ENCODE assay signal across 2 cellular contexts in the genomic region with DNA sequence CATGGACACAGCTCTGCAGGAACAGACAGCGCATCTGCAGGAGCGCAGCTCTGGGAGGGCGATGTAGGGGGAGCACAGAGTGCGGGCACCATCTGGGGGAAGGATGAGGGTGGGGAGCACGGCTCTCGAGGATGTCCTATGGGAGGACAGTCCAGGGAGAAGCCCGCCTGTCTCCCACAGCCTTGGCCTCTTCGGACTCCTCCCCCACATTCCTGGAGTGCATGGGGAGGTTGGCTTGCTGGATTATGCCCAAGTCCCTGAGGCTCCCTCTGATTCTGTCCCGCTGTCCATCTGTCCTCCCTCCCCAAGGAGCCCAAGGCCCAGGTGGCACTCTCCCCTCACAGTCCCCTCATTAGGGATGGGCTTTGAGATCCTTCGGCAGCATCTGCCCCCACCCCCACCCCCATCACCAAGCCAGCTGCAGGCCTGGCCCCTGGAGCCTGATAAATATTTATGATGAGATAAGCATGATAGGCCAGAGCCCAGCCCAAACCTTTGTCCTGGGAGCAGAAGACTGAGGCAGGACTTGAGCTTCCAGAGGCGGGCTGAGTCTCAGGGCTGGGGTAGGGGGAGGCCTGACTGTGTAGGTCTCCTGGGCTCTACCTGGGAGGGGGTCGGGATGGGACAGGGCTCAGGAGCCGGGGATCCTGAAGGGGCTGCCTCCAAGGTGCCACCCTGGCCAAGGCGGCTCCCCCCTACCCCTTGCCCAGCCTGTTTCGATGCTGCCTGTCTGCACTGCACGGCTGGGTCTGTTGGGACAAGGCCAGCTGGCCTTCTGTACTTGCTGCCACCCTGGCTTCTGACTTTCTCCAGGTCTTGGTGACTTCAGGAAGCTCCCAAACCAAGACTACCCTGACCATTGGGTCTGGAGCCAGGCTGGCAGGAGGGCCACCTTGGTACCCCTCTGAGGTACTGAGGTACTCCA.
TF ChIP-seq lines count a peak whose summit lies in the region.

No MANE protein-coding gene starts in this region.

TF ChIP-seq in GM23338, 12 proteins besides CTCF, POLR2A, EP300 and RAD21 (continues in another document):
- TF ChIP-seq, protein P1, sequence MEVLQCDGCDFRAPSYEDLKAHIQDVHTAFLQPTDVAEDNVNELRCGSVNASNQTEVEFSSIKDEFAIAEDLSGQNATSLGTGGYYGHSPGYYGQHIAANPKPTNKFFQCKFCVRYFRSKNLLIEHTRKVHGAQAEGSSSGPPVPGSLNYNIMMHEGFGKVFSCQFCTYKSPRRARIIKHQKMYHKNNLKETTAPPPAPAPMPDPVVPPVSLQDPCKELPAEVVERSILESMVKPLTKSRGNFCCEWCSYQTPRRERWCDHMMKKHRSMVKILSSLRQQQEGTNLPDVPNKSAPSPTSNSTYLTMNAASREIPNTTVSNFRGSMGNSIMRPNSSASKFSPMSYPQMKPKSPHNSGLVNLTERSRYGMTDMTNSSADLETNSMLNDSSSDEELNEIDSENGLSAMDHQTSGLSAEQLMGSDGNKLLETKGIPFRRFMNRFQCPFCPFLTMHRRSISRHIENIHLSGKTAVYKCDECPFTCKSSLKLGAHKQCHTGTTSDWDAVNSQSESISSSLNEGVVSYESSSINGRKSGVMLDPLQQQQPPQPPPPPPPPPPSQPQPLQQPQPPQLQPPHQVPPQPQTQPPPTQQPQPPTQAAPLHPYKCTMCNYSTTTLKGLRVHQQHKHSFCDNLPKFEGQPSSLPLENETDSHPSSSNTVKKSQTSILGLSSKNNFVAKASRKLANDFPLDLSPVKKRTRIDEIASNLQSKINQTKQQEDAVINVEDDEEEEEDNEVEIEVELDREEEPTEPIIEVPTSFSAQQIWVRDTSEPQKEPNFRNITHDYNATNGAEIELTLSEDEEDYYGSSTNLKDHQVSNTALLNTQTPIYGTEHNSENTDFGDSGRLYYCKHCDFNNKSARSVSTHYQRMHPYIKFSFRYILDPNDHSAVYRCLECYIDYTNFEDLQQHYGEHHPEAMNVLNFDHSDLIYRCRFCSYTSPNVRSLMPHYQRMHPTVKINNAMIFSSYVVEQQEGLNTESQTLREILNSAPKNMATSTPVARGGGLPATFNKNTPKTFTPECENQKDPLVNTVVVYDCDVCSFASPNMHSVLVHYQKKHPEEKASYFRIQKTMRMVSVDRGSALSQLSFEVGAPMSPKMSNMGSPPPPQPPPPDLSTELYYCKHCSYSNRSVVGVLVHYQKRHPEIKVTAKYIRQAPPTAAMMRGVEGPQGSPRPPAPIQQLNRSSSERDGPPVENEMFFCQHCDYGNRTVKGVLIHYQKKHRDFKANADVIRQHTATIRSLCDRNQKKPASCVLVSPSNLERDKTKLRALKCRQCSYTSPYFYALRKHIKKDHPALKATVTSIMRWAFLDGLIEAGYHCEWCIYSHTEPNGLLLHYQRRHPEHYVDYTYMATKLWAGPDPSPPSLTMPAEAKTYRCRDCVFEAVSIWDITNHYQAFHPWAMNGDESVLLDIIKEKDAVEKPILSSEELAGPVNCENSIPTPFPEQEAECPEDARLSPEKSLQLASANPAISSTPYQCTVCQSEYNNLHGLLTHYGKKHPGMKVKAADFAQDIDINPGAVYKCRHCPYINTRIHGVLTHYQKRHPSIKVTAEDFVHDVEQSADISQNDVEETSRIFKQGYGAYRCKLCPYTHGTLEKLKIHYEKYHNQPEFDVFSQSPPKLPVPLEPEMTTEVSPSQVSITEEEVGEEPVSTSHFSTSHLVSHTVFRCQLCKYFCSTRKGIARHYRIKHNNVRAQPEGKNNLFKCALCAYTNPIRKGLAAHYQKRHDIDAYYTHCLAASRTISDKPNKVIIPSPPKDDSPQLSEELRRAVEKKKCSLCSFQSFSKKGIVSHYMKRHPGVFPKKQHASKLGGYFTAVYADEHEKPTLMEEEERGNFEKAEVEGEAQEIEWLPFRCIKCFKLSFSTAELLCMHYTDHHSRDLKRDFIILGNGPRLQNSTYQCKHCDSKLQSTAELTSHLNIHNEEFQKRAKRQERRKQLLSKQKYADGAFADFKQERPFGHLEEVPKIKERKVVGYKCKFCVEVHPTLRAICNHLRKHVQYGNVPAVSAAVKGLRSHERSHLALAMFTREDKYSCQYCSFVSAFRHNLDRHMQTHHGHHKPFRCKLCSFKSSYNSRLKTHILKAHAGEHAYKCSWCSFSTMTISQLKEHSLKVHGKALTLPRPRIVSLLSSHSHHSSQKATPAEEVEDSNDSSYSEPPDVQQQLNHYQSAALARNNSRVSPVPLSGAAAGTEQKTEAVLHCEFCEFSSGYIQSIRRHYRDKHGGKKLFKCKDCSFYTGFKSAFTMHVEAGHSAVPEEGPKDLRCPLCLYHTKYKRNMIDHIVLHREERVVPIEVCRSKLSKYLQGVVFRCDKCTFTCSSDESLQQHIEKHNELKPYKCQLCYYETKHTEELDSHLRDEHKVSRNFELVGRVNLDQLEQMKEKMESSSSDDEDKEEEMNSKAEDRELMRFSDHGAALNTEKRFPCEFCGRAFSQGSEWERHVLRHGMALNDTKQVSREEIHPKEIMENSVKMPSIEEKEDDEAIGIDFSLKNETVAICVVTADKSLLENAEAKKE (CRISPR knock-in tag; IDR thresholded peaks at IDR 0.05) = no peak
- TF ChIP-seq STAT1 (IDR thresholded peaks at IDR 0.05; ENCODE audit: unreplicated experiment) (no peak), ETS1 (IDR thresholded peaks at IDR 0.05) (no peak), CREB1 (CRISPR knock-in tag; IDR thresholded peaks at IDR 0.05; ENCODE audit: low read depth) (no peak), ZNF331 (CRISPR knock-in tag; IDR thresholded peaks at IDR 0.05; ENCODE audit: low read depth) (no peak)
- TF ChIP-seq, protein P2, sequence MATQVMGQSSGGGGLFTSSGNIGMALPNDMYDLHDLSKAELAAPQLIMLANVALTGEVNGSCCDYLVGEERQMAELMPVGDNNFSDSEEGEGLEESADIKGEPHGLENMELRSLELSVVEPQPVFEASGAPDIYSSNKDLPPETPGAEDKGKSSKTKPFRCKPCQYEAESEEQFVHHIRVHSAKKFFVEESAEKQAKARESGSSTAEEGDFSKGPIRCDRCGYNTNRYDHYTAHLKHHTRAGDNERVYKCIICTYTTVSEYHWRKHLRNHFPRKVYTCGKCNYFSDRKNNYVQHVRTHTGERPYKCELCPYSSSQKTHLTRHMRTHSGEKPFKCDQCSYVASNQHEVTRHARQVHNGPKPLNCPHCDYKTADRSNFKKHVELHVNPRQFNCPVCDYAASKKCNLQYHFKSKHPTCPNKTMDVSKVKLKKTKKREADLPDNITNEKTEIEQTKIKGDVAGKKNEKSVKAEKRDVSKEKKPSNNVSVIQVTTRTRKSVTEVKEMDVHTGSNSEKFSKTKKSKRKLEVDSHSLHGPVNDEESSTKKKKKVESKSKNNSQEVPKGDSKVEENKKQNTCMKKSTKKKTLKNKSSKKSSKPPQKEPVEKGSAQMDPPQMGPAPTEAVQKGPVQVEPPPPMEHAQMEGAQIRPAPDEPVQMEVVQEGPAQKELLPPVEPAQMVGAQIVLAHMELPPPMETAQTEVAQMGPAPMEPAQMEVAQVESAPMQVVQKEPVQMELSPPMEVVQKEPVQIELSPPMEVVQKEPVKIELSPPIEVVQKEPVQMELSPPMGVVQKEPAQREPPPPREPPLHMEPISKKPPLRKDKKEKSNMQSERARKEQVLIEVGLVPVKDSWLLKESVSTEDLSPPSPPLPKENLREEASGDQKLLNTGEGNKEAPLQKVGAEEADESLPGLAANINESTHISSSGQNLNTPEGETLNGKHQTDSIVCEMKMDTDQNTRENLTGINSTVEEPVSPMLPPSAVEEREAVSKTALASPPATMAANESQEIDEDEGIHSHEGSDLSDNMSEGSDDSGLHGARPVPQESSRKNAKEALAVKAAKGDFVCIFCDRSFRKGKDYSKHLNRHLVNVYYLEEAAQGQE (IDR thresholded peaks at IDR 0.05; ENCODE audit: unreplicated experiment) = no peak

TF ChIP-seq in HepG2, 621 proteins besides CTCF, POLR2A, EP300 and RAD21:
- TF ChIP-seq ZNF263 (CRISPR knock-in tag; IDR thresholded peaks at IDR 0.05) (peak; percentile 98), BCL6 (CRISPR knock-in tag; IDR thresholded peaks at IDR 0.05) (peak; percentile 87), ZNF232 (CRISPR knock-in tag; IDR thresholded peaks at IDR 0.05; ENCODE audit: borderline replicate concordance) (no peak), POGK (CRISPR knock-in tag; conservative IDR thresholded peaks at IDR 0.05) (no peak), ZNF281 (CRISPR knock-in tag; IDR thresholded peaks at IDR 0.05; ENCODE audit: borderline replicate concordance) (peak; percentile 27; the same call in 1 of the 2 replicates), ZNF503 (CRISPR knock-in tag; IDR thresholded peaks at IDR 0.05) (no peak), THYN1 (CRISPR knock-in tag; IDR thresholded peaks at IDR 0.05; ENCODE audit: borderline replicate concordance, low read depth) (no peak), ZNF839 (CRISPR knock-in tag; IDR thresholded peaks at IDR 0.05; ENCODE audit: borderline replicate concordance) (no peak), MAFK (conservative IDR thresholded peaks at IDR 0.05 in 1 of 2, IDR thresholded peaks at IDR 0.05 in 1 of 2; ENCODE audit: low read length in 2 of 2) (0 out of 4 replicates have a peak, but pooled peaks of 1 of the 2 experiments have one; percentile 2), TEAD3 (CRISPR knock-in tag; optimal IDR thresholded peaks at IDR 0.05; ENCODE audit: borderline replicate concordance) (peak; percentile 77)
- TF ChIP-seq, protein P3, sequence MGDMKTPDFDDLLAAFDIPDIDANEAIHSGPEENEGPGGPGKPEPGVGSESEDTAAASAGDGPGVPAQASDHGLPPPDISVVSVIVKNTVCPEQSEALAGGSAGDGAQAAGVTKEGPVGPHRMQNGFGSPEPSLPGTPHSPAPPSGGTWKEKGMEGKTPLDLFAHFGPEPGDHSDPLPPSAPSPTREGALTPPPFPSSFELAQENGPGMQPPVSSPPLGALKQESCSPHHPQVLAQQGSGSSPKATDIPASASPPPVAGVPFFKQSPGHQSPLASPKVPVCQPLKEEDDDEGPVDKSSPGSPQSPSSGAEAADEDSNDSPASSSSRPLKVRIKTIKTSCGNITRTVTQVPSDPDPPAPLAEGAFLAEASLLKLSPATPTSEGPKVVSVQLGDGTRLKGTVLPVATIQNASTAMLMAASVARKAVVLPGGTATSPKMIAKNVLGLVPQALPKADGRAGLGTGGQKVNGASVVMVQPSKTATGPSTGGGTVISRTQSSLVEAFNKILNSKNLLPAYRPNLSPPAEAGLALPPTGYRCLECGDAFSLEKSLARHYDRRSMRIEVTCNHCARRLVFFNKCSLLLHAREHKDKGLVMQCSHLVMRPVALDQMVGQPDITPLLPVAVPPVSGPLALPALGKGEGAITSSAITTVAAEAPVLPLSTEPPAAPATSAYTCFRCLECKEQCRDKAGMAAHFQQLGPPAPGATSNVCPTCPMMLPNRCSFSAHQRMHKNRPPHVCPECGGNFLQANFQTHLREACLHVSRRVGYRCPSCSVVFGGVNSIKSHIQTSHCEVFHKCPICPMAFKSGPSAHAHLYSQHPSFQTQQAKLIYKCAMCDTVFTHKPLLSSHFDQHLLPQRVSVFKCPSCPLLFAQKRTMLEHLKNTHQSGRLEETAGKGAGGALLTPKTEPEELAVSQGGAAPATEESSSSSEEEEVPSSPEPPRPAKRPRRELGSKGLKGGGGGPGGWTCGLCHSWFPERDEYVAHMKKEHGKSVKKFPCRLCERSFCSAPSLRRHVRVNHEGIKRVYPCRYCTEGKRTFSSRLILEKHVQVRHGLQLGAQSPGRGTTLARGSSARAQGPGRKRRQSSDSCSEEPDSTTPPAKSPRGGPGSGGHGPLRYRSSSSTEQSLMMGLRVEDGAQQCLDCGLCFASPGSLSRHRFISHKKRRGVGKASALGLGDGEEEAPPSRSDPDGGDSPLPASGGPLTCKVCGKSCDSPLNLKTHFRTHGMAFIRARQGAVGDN (CRISPR knock-in tag; IDR thresholded peaks at IDR 0.05) = peak; percentile 15; the same call in 1 of the 2 replicates
